20 cellular contexts compared by ENCODE assay signal in the genomic region with DNA sequence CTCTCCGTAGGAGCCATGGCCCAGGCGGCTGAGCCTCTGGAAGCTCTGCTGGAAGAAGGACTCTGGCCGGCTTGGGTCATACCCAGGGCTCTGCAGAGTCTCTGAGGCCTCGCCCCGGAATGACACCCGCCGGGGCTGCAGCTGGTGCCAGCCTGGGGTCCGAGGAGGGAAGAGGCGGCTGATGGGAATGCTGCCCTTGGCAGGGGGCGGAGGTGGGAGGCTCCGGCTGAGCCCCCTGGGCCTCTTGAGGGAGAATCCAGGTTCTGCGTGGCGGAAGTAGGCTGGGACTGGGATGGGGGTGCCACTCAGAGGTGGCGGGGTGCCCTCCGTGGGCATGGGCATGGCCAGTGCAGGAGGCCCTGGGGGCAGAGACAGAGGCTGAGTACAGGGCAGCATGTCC. TPM values are rescaled to one million over a fixed set of nuclear protein-coding genes. Genes with fewer than 3 reads are reported as not detected.
"Had no signal": no experiment of that assay in that cellular context is flagged by ENCODE, and none has a peak within 500 bp of the region (broad histone marks: within the 10 kb centered on the region; RNA-seq: fewer than 3 reads in every experiment).

No MANE protein-coding gene starts in this region.

- H3K27me3 Mint-ChIP-seq: activated CD8-positive, alpha-beta memory T cell treated with anti-CD3 and anti-CD28 coated beads, Interleukin-2, amount 10 ng/mL, durations not matched to agents 7 days and 5 days; activated T-cell treated with anti-CD3 and anti-CD28 coated beads, Interleukin-2, amount 50 U/mL, for 24 hours had no signal

- H3K36me3 ChIP-seq: brain microvascular endothelial cell, cardiac muscle cell had no signal

- H3K27me3 ChIP-seq: brain microvascular endothelial cell, cardiac muscle cell had no signal

- H3K27ac Mint-ChIP-seq: activated CD4-positive, alpha-beta T cell treated with anti-CD3 and anti-CD28 coated beads, Interleukin-2, amount 10 ng/mL, durations not matched to agents 24 days and 14 days; activated CD8-positive, alpha-beta memory T cell treated with anti-CD3 and anti-CD28 coated beads, Interleukin-2, amount 10 ng/mL, durations not matched to agents 7 days and 5 days; activated naive CD8-positive, alpha-beta T cell; activated T-helper 1 cell treated with anti-CD3 and anti-CD28 coated beads, Interleukin-12 subunit alpha, Interleukin-12 subunit beta, Interleukin-2, Interleukin-4 antibody, amounts not matched to agents 30 ng/mL and 10 ng/mL and 1 ng/mL, durations not matched to agents 14 hours and 24 hours and 36 hours; T-cell; WTC11 had no signal

- H3K9me3 Mint-ChIP-seq: activated CD4-positive, alpha-beta T cell treated with anti-CD3 and anti-CD28 coated beads, Interleukin-2, amount 10 ng/mL, durations not matched to agents 24 days and 14 days; activated T-cell treated with anti-CD3 and anti-CD28 coated beads, Interleukin-2, amount 50 U/mL, for 24 hours; activated T-helper 1 cell treated with anti-CD3 and anti-CD28 coated beads, Interleukin-12 subunit alpha, Interleukin-12 subunit beta, Interleukin-2, Interleukin-4 antibody, amounts not matched to agents 30 ng/mL and 10 ng/mL and 1 ng/mL, durations not matched to agents 14 hours and 24 hours and 36 hours; T-cell; WTC11 had no signal

- H3K4me3 Mint-ChIP-seq: activated CD4-positive, alpha-beta T cell treated with anti-CD3 and anti-CD28 coated beads, Interleukin-2, amount 10 ng/mL, durations not matched to agents 24 days and 14 days; activated CD8-positive, alpha-beta memory T cell treated with anti-CD3 and anti-CD28 coated beads, Interleukin-2, amount 10 ng/mL, durations not matched to agents 7 days and 5 days; activated T-cell treated with anti-CD3 and anti-CD28 coated beads, Interleukin-2, amount 50 U/mL, for 24 hours; activated T-helper 1 cell treated with anti-CD3 and anti-CD28 coated beads, Interleukin-12 subunit alpha, Interleukin-12 subunit beta, Interleukin-2, Interleukin-4 antibody, amounts not matched to agents 30 ng/mL and 10 ng/mL and 1 ng/mL, durations not matched to agents 14 hours and 24 hours and 36 hours; T-cell; WTC11 had no signal

- DNase-seq: activated CD4-positive, alpha-beta T cell treated with anti-CD3 and anti-CD28 coated beads, Interleukin-2, amount 10 ng/mL, durations not matched to agents 24 days and 14 days; activated CD4-positive, alpha-beta T cell treated with anti-CD3 and anti-CD28 coated beads, Interleukin-2, amount 50 U/mL, for 48 hours; activated CD4-positive, CD25-positive, alpha-beta regulatory T cell treated with anti-CD3 and anti-CD28 coated beads, Interleukin-2, amount 50 U/mL, for 72 hours; activated CD8-positive, alpha-beta memory T cell treated with anti-CD3 and anti-CD28 coated beads, Interleukin-2, amount 10 ng/mL, durations not matched to agents 7 days and 5 days; activated effector memory CD4-positive, alpha-beta T cell treated with Interleukin-2 at 50 U/mL for 16 hours; activated naive CD4-positive, alpha-beta T cell; activated T-cell treated with anti-CD3 and anti-CD28 coated beads, Interleukin-2, amount 50 U/mL, for 24 hours; brain microvascular endothelial cell; Karpas-422; NCI-H1436 treated with DMSO at 0.1 percent for 48 hours; NCI-H187; NCI-H510A treated with DMSO at 0.1 percent for 48 hours; PC-9; SIG-M5; T-cell had no signal

- ATAC-seq: activated CD8-positive, alpha-beta memory T cell treated with anti-CD3 and anti-CD28 coated beads, Interleukin-2, amount 10 ng/mL, durations not matched to agents 7 days and 5 days; T-cell; WTC11 had no signal

- H3K27ac ChIP-seq: brain microvascular endothelial cell, cardiac muscle cell, PC-9 had no signal

- H3K4me3 ChIP-seq: cardiac muscle cell, PC-9 had no signal

- H3K36me3 Mint-ChIP-seq: activated naive CD8-positive, alpha-beta T cell; T-cell had no signal

RNA-seq across cellular contexts. Expression of a gene that starts 12.6 kb away (rescaled TPM):
- total RNA-seq: T-helper 2 cell treated with Interferon-gamma antibody and Interleukin-4, amounts not matched to agents 100 ng/mL and 5 ng/mL, for 36 hours had no signal

RNA-seq across cellular contexts. Expression of a gene that starts 36.0 kb away (rescaled TPM):
- total RNA-seq: activated CD4-positive, alpha-beta T cell treated with anti-CD3 and anti-CD28 coated beads, Interleukin-2, amount 10 ng/mL, durations not matched to agents 24 days and 14 days; activated T-helper 1 cell treated with anti-CD3 and anti-CD28 coated beads, Interleukin-12 subunit alpha, Interleukin-12 subunit beta, Interleukin-2, Interleukin-4 antibody, amounts not matched to agents 30 ng/mL and 10 ng/mL and 1 ng/mL, durations not matched to agents 14 hours and 24 hours and 36 hours had no signal

RNA-seq across cellular contexts. Expression of a gene that starts 41.3 kb away (rescaled TPM):
- total RNA-seq: activated CD4-positive, alpha-beta T cell treated with anti-CD3 and anti-CD28 coated beads, Interleukin-2, amount 10 ng/mL, durations not matched to agents 24 days and 14 days; activated CD8-positive, alpha-beta memory T cell treated with anti-CD3 and anti-CD28 coated beads, Interleukin-2, amount 10 ng/mL, durations not matched to agents 7 days and 5 days; activated T-helper 1 cell treated with anti-CD3 and anti-CD28 coated beads, Interleukin-12 subunit alpha, Interleukin-12 subunit beta, Interleukin-2, Interleukin-4 antibody, amounts not matched to agents 30 ng/mL and 10 ng/mL and 1 ng/mL, durations not matched to agents 14 hours and 24 hours and 36 hours; T-helper 2 cell treated with Interferon-gamma antibody and Interleukin-4, amounts not matched to agents 100 ng/mL and 5 ng/mL, for 36 hours had no signal
